Comparison of ENCODE assay signal across 24 cellular contexts in genomic region chr5:129359450-129359849, GRCh38.
"Had no signal": no experiment of that assay in that cellular context is flagged by ENCODE, and none has a peak within 500 bp of the region (broad histone marks: within the 10 kb centered on the region; RNA-seq: fewer than 3 reads in every experiment).

No MANE protein-coding gene starts in this region.

- H3K27ac ChIP-seq: left ventricle myocardium inferior, ovary, skin epidermis, tibial nerve, uterus had no signal

- FAIRE-seq: islet of Langerhans had no signal

- H3K27me3 ChIP-seq: ovary, tibial nerve, uterus had no signal

- H3K9me3 ChIP-seq: left ventricle myocardium inferior, mucosa of descending colon, ovary, tibial nerve, uterus had no signal

- ATAC-seq: mucosa of descending colon; naive thymus-derived CD4-positive, alpha-beta T cell; natural killer cell treated with Interleukin-12 subunit alpha and Interleukin-12 subunit beta and Interleukin-15 and Interleukin-18, amount 100 ng/mL, for 72 hours; right cardiac atrium; sciatic nerve; stimulated activated effector memory CD8-positive, alpha-beta T cell treated with anti-CD3 and anti-CD28 coated beads, Interleukin-12 subunit alpha, Interleukin-12 subunit beta, amount 100 ng/mL, for 72 hours; stimulated activated naive CD8-positive, alpha-beta T cell treated with anti-CD3 and anti-CD28 coated beads, Interleukin-15, amount 100 ng/mL, for 72 hours had no signal

- H3K36me3 ChIP-seq: left ventricle myocardium inferior, ovary, tibial nerve, uterus had no signal

- H3K4me1 ChIP-seq: left ventricle myocardium inferior, tibial nerve had no signal

- H3K4me3 ChIP-seq: left ventricle myocardium inferior, lung, mucosa of descending colon, ovary, skin epidermis, tibial nerve, uterus had no signal

- DNase-seq: hypothalamus; immature natural killer cell; left ventricle myocardium inferior; midbrain; mucosa of descending colon; naive thymus-derived CD4-positive, alpha-beta T cell; ovary; retina; right cardiac atrium; stimulated activated CD4-positive, alpha-beta T cell treated with anti-CD3 and anti-CD28 coated beads, Interleukin-12 subunit alpha, Interleukin-12 subunit beta, amount 100 ng/mL, for 4 hours; stimulated activated CD4-positive, alpha-beta T cell treated with anti-CD3 and anti-CD28 coated beads, Interleukin-15, amount 100 ng/mL, for 24 hours; stimulated activated CD4-positive, alpha-beta T cell treated with anti-CD3 and anti-CD28 coated beads, Interleukin-2, amount 100 ng/mL, for 24 hours; stimulated activated CD4-positive, alpha-beta T cell treated with anti-CD3 and anti-CD28 coated beads, Interleukin-4, amount 100 ng/mL, for 24 hours; stimulated activated naive CD4-positive, alpha-beta T cell treated with Interleukin-2 at 50 U/mL for 16 hours; stimulated activated naive CD8-positive, alpha-beta T cell treated with anti-CD3 and anti-CD28 coated beads, Interleukin-15, amount 100 ng/mL, for 72 hours; substantia nigra; uterus had no signal
